13 cellular contexts compared by ENCODE assay signal in genomic region chr5:154515488-154515887, GRCh38. TPM values are rescaled to one million over a fixed set of nuclear protein-coding genes. Genes with fewer than 3 reads are reported as not detected.
DNase-seq lines count a peak whose midpoint lies in the region; ATAC-seq lines count a peak whose summit lies in the region.
"Not testable (repeated sequence)": the region's sequence is repeated elsewhere in the genome, so short reads cannot be mapped to it uniquely, and the experiment has no call there.
"Had no signal": no experiment of that assay in that cellular context is flagged by ENCODE, and none has a peak within 500 bp of the region (broad histone marks: within the 10 kb centered on the region; RNA-seq: fewer than 3 reads in every experiment).

No MANE protein-coding gene starts in this region.

- peak; percentile 43 for DNase-seq in activated CD4-positive, alpha-beta memory T cell treated with anti-CD3 and anti-CD28 coated beads for 36 hours
- peak; percentile 32 for DNase-seq in stimulated activated CD4-positive, alpha-beta T cell treated with anti-CD3 and anti-CD28 coated beads, Interleukin-1b, Interleukin-23, amount 100 ng/mL, for 48 hours

- not testable (repeated sequence) for H3K9me3 Mint-ChIP-seq in activated CD4-positive, alpha-beta memory T cell treated with anti-CD3 and anti-CD28 coated beads for 36 hours

- POLR2A ChIA-PET in activated CD4-positive, alpha-beta memory T cell treated with anti-CD3 and anti-CD28 coated beads for 36 hours (lab: Charles Lee) = not testable (repeated sequence)

- ATAC-seq in GM18498 (IDR thresholded peaks at IDR 0.05; ENCODE audit: unreplicated experiment) (peak; percentile 66), GM19035 (IDR thresholded peaks at IDR 0.05; ENCODE audit: unreplicated experiment) (peak; percentile 64), GM21423 (IDR thresholded peaks at IDR 0.05; ENCODE audit: unreplicated experiment) (peak; percentile 79), HG02759 (IDR thresholded peaks at IDR 0.05; ENCODE audit: unreplicated experiment) (peak; percentile 79), HG03108 (IDR thresholded peaks at IDR 0.05; ENCODE audit: unreplicated experiment) (peak; percentile 77), HG03571 (IDR thresholded peaks at IDR 0.05; ENCODE audit: unreplicated experiment) (peak; percentile 41)

- not testable (repeated sequence) for H3K4me3 Mint-ChIP-seq in activated CD4-positive, alpha-beta memory T cell treated with anti-CD3 and anti-CD28 coated beads for 36 hours

- H3K36me3 Mint-ChIP-seq in activated CD4-positive, alpha-beta memory T cell treated with anti-CD3 and anti-CD28 coated beads for 36 hours = not testable (repeated sequence)

- CTCF ChIA-PET in activated CD4-positive, alpha-beta memory T cell treated with anti-CD3 and anti-CD28 coated beads for 36 hours (lab: Charles Lee) = not testable (repeated sequence)

- H3K4me1 Mint-ChIP-seq in activated CD4-positive, alpha-beta memory T cell treated with anti-CD3 and anti-CD28 coated beads for 36 hours (ENCODE audit: low read depth) = peaks cover 16% of the 10 kb centered on the region

- H3K27me3 Mint-ChIP-seq in activated CD4-positive, alpha-beta memory T cell treated with anti-CD3 and anti-CD28 coated beads for 36 hours = peaks cover 39% of the 10 kb centered on the region

- not testable (repeated sequence) for H3K27ac Mint-ChIP-seq in activated CD4-positive, alpha-beta memory T cell treated with anti-CD3 and anti-CD28 coated beads for 36 hours

- intact Hi-C loops in activated CD4-positive, alpha-beta memory T cell treated with anti-CD3 and anti-CD28 coated beads for 36 hours (cut with micrococcal nuclease) = loop anchor here (1.0 kb wide), 1 partner anchor 28 kb away; no protein-coding TSS in a partner anchor

RNA-seq across cellular contexts. Expression of gene HAND1, which starts 37.5 kb away (rescaled TPM):
- not detected for total RNA-seq in activated CD4-positive, alpha-beta memory T cell treated with anti-CD3 and anti-CD28 coated beads for 36 hours
- total RNA-seq: lung microvascular endothelial cell; osteocyte; subcutaneous adipose tissue; T-helper 1 cell treated with Interleukin-12 subunit alpha and Interleukin-12 subunit beta and Interleukin-4 antibody, amounts not matched to agents 30 ng/mL and 1 ng/mL, for 36 hours; vagina had no signal

Comparison
In these comparisons a context has a peak if more than half of its experiments do, and no peak if none do; other contexts are left out.
1. Peak in every context shown above with its lines: DNase-seq and ATAC-seq.